In genomic region chr22:45742866-45743450, GRCh38 we compare ENCODE assay signal across 9 cellular contexts.
DNase-seq lines count a peak whose midpoint lies in the region; ATAC-seq and TF ChIP-seq lines count a peak whose summit lies in the region.
"Had no signal": no experiment of that assay in that cellular context is flagged by ENCODE, and none has a peak within 500 bp of the region (broad histone marks: within the 10 kb centered on the region; RNA-seq: fewer than 3 reads in every experiment).

No MANE protein-coding gene starts in this region.

- no peak overlapping the region for H2AFZ ChIP-seq in hepatocyte

- H3K4me1 ChIP-seq in hepatocyte (ENCODE audit: insufficient read depth) = peaks cover 14% of the 10 kb centered on the region

- peaks cover 2% of the 10 kb centered on the region for H3K4me1 Mint-ChIP-seq in activated T-cell treated with anti-CD3 and anti-CD28 coated beads, Interleukin-2, amount 50 U/mL, for 4 hours (ENCODE audit: low read depth)

- 66% methylated on average over 8 of the region's 8 CpGs for WGBS in hepatocyte (ENCODE audit: low lambda C conversion rate, missing lambda C conversion rate)

- no peaks in the 10 kb centered on the region for H3K9me2 ChIP-seq in hepatocyte (replicated peaks; ENCODE audit: insufficient read depth)

- peak; percentile 94 for DNase-seq in SIG-M5 treated with dmso at 0.1 percent for 504 hours (lab: John Stamatoyannopoulos, UW; ENCODE audit: unreplicated experiment)
- no peak for DNase-seq in SIG-M5 (lab: John Stamatoyannopoulos, UW)
- DNase-seq in RWPE1 (ENCODE audit: low spot score) = peak; percentile 11
- DNase-seq in hepatocyte (ENCODE audit: low spot score) = peak; percentile 63
- peak; percentile 59 for DNase-seq in ureter (ENCODE audit: low spot score)
- no peak for DNase-seq in HPDE6-E6E7 (ENCODE audit: extremely low spot score)
- no peak for DNase-seq in activated T-cell treated with anti-CD3 and anti-CD28 coated beads, Interleukin-2, amount 50 U/mL, for 4 hours
- DNase-seq: stimulated activated naive B cell treated with anti-CD40 and anti-IgM and Interleukin-4, amounts not matched to agents 10 μg/mL and 1 μg/mL and 100 μg/mL, for 72 hours had no signal

- H3K9me3 ChIP-seq in hepatocyte (ENCODE audit: low read depth) = no peaks in the 10 kb centered on the region

- POLR2A ChIA-PET in RWPE1 (lab: Yijun Ruan, JAX; ENCODE audit: low non-redundant PET) = no interaction called here

- H3K4me2 ChIP-seq in hepatocyte = peak overlapping the region; percentile 57

- no peak overlapping the region for H3K4me3 ChIP-seq in hepatocyte

- H3K4me3 Mint-ChIP-seq in activated T-cell treated with anti-CD3 and anti-CD28 coated beads, Interleukin-2, amount 50 U/mL, for 4 hours = no peak overlapping the region
- H3K4me3 Mint-ChIP-seq: stimulated activated naive B cell treated with anti-CD40 and anti-IgM and Interleukin-4, amounts not matched to agents 10 μg/mL and 1 μg/mL and 100 μg/mL, for 72 hours had no signal

- H3K36me3 Mint-ChIP-seq in activated T-cell treated with anti-CD3 and anti-CD28 coated beads, Interleukin-2, amount 50 U/mL, for 4 hours (ENCODE audit: insufficient read depth) = peaks cover 69% of the 10 kb centered on the region

- H3K27me3 ChIP-seq in hepatocyte = no peaks in the 10 kb centered on the region

- peaks cover 11% of the 10 kb centered on the region for H3K36me3 ChIP-seq in hepatocyte (replicated peaks; ENCODE audit: insufficient read depth, low read depth)

- TF ChIP-seq CTCF in RWPE1 (conservative IDR thresholded peaks at IDR 0.05; ENCODE audit: low read depth) (no peak), hepatocyte (IDR thresholded peaks at IDR 0.05; ENCODE audit: poor library complexity) (no peak)

- H3K27ac ChIP-seq in RWPE1 (no peak overlapping the region), hepatocyte (peak overlapping the region; percentile 44)

- no peak for ATAC-seq in GM19467 (IDR thresholded peaks at IDR 0.05; ENCODE audit: unreplicated experiment)
- no peak for ATAC-seq in activated T-cell treated with anti-CD3 and anti-CD28 coated beads, Interleukin-2, amount 50 U/mL, for 4 hours
- ATAC-seq: stimulated activated naive B cell treated with anti-CD40 and anti-IgM and Interleukin-4, amounts not matched to agents 10 μg/mL and 1 μg/mL and 100 μg/mL, for 72 hours had no signal

- peaks cover 15% of the 10 kb centered on the region for H4K20me1 ChIP-seq in hepatocyte (ENCODE audit: insufficient read depth, poor library complexity, severe bottlenecking)

- no peaks in the 10 kb centered on the region for H3K9me3 Mint-ChIP-seq in activated T-cell treated with anti-CD3 and anti-CD28 coated beads, Interleukin-2, amount 50 U/mL, for 4 hours
- H3K9me3 Mint-ChIP-seq: stimulated activated naive B cell treated with anti-CD40 and anti-IgM and Interleukin-4, amounts not matched to agents 10 μg/mL and 1 μg/mL and 100 μg/mL, for 72 hours had no signal

- no peaks in the 10 kb centered on the region for H3K27me3 Mint-ChIP-seq in activated T-cell treated with anti-CD3 and anti-CD28 coated beads, Interleukin-2, amount 50 U/mL, for 4 hours (ENCODE audit: low read depth)
- H3K27me3 Mint-ChIP-seq: stimulated activated naive B cell treated with anti-CD40 and anti-IgM and Interleukin-4, amounts not matched to agents 10 μg/mL and 1 μg/mL and 100 μg/mL, for 72 hours had no signal

- peaks cover 42% of the 10 kb centered on the region for H3K79me2 ChIP-seq in hepatocyte

- CTCF ChIA-PET in RWPE1 (lab: Yijun Ruan, JAX) = no interaction called here

Comparison
In these comparisons a context has a peak if more than half of its experiments do, and no peak if none do; other contexts are left out.
1. DNase-seq: peak in SIG-M5 treated with dmso at 0.1 percent for 504 hours (single experiment), RWPE1 (single experiment), hepatocyte (single experiment) and ureter (single experiment); none in SIG-M5 (single experiment), HPDE6-E6E7 (single experiment) and activated T-cell treated with anti-CD3 and anti-CD28 coated beads, Interleukin-2, amount 50 U/mL, for 4 hours (single experiment).